Comparison of ENCODE assay signal across 19 cellular contexts in the genomic region with DNA sequence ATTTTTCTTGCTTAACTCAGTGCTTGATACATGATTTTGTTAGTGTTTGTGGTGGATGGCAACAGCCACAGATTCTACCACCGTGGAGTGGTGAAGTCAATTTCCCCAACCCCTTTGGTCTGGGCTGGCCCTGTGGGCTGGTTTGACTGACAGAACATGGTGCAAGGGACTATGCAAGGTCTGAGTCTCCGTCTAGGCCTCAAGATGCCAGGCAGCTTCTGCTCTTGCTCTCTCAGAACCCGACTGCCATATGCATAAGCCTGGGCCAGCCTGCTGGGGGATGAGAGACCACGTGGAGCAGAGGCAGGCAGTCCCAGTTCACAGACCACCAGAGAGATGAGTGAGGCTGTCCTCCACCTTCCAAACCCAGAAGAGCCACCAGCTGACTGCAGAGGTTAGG. TPM values are rescaled to one million over a fixed set of nuclear protein-coding genes. Genes with fewer than 3 reads are reported as not detected.
A peak's percentile ranks its signal among the peaks of the same experiment; 100 is the strongest.
DNase-seq lines count a peak whose midpoint lies in the region; ATAC-seq and TF ChIP-seq lines count a peak whose summit lies in the region.
"Had no signal": no experiment of that assay in that cellular context is flagged by ENCODE, and none has a peak within 500 bp of the region (broad histone marks: within the 10 kb centered on the region; RNA-seq: fewer than 3 reads in every experiment).

No MANE protein-coding gene starts in this region.

- no peak overlapping the region for H2BK5ac ChIP-seq in neuronal stem cell (ENCODE audit: low read length)

- no peak overlapping the region for H3K14ac ChIP-seq in neuronal stem cell (ENCODE audit: low read length)

- H3K18ac ChIP-seq in neuronal stem cell (ENCODE audit: low read length): peak overlapping the region; percentile 72

- no peak overlapping the region for H3K4me3 ChIP-seq in neuronal stem cell (ENCODE audit: low read length in 2 of 2)
- H3K4me3 ChIP-seq: BLaER1, GM12878 had no signal

- H2BK120ac ChIP-seq in neuronal stem cell (ENCODE audit: low read depth, low read length): no peak overlapping the region

- no peak overlapping the region for H2AFZ ChIP-seq in neuronal stem cell (ENCODE audit: low read length)

- H3K4ac ChIP-seq in neuronal stem cell (ENCODE audit: low read length): peak overlapping the region; percentile 10

- DNase-seq in chondrocyte (ENCODE audit: low spot score) (peak; percentile 42), left lobe of liver (ENCODE audit: low spot score) (peak; percentile 33), neuronal stem cell (ENCODE audit: low spot score) (no peak), type B pancreatic cell (ENCODE audit: extremely low spot score, unreplicated experiment) (peak; percentile 36), NCI-H146 treated with DMSO at 0.1 percent for 48 hours (lab: John Stamatoyannopoulos, UW; ENCODE audit: unreplicated experiment) (no peak)
- DNase-seq in activated naive CD4-positive, alpha-beta T cell treated with anti-CD3 and anti-CD28 coated beads, Interleukin-2, amount 10 ng/mL, durations not matched to agents 7 days and 5 days: no peak
- DNase-seq: CD4-positive, alpha-beta memory T cell; DND-41; EL; H9; KBM-7 had no signal

- no CpG with 5 or more reads among the region's 4 CpGs for WGBS in neuronal stem cell (ENCODE audit: extremely low coverage in 2 of 2, insufficient read length in 2 of 2, insufficient replicate concordance in 1 of 2), 2 donors

- no peak overlapping the region for H3K27ac ChIP-seq in neuronal stem cell (replicated peaks; ENCODE audit: low read length)
- H3K27ac ChIP-seq: BLaER1 had no signal

- TF ChIP-seq CTCF in chondrocyte (IDR thresholded peaks at IDR 0.05): no peak
- TF ChIP-seq CTCF in type B pancreatic cell (conservative IDR thresholded peaks at IDR 0.05): no peak

- H3K36me3 ChIP-seq in neuronal stem cell (replicated peaks in 1 of 2; ENCODE audit: control insufficient read depth in 2 of 2, insufficient read depth in 2 of 2, low read length in 2 of 2): no peaks in the 10 kb centered on the region
- H3K36me3 ChIP-seq: BLaER1 had no signal

- no peak overlapping the region for H3K9ac ChIP-seq in neuronal stem cell (ENCODE audit: low read depth, low read length, poor library complexity)
- H3K9ac ChIP-seq: BLaER1 had no signal

- H3K9me3 ChIP-seq in neuronal stem cell (replicated peaks in 1 of 2; ENCODE audit: control insufficient read depth in 2 of 2, insufficient read depth in 1 of 2, low read depth in 1 of 2, low read length in 2 of 2): peaks cover 0 to 3% of the 10 kb centered on the region in 2 donors

- no peak overlapping the region for H2BK12ac ChIP-seq in neuronal stem cell (ENCODE audit: low read length)

- H3K4me3 Mint-ChIP-seq in chondrocyte (ENCODE audit: unreplicated experiment) (no peak overlapping the region), type B pancreatic cell (no peak overlapping the region)
- H3K4me3 Mint-ChIP-seq in activated naive CD4-positive, alpha-beta T cell treated with anti-CD3 and anti-CD28 coated beads, Interleukin-2, amount 10 ng/mL, durations not matched to agents 7 days and 5 days: no peak overlapping the region
- H3K4me3 Mint-ChIP-seq: CD14-positive monocyte; CD4-positive, alpha-beta memory T cell; H9; IgD-negative memory B cell had no signal

- H3K4me1 Mint-ChIP-seq in chondrocyte (ENCODE audit: low read depth): no peaks in the 10 kb centered on the region
- no peaks in the 10 kb centered on the region for H3K4me1 Mint-ChIP-seq in type B pancreatic cell (ENCODE audit: unreplicated experiment)
- no peaks in the 10 kb centered on the region for H3K4me1 Mint-ChIP-seq in activated naive CD4-positive, alpha-beta T cell treated with anti-CD3 and anti-CD28 coated beads, Interleukin-2, amount 10 ng/mL, durations not matched to agents 7 days and 5 days
- H3K4me1 Mint-ChIP-seq: CD14-positive monocyte; CD4-positive, alpha-beta memory T cell; IgD-negative memory B cell had no signal

- H3K4me2 ChIP-seq in neuronal stem cell (ENCODE audit: insufficient read depth, low read length, poor library complexity, severe bottlenecking): no peak overlapping the region
- H3K4me2 ChIP-seq: BLaER1 had no signal

- H3K27ac Mint-ChIP-seq in chondrocyte (ENCODE audit: unreplicated experiment): no peak overlapping the region
- H3K27ac Mint-ChIP-seq in type B pancreatic cell: no peak overlapping the region
- no peak overlapping the region for H3K27ac Mint-ChIP-seq in activated naive CD4-positive, alpha-beta T cell treated with anti-CD3 and anti-CD28 coated beads, Interleukin-2, amount 10 ng/mL, durations not matched to agents 7 days and 5 days
- H3K27ac Mint-ChIP-seq: CD4-positive, alpha-beta memory T cell had no signal

- H4K91ac ChIP-seq in neuronal stem cell (ENCODE audit: low read depth, low read length, poor library complexity): no peak overlapping the region

- no peak overlapping the region for H4K8ac ChIP-seq in neuronal stem cell (ENCODE audit: low read depth, low read length)

- no peak overlapping the region for H3K23ac ChIP-seq in neuronal stem cell (ENCODE audit: low read depth, low read length, poor library complexity)

- H3K36me3 Mint-ChIP-seq in chondrocyte (ENCODE audit: low read depth): no peaks in the 10 kb centered on the region
- no peaks in the 10 kb centered on the region for H3K36me3 Mint-ChIP-seq in type B pancreatic cell
- no peaks in the 10 kb centered on the region for H3K36me3 Mint-ChIP-seq in activated naive CD4-positive, alpha-beta T cell treated with anti-CD3 and anti-CD28 coated beads, Interleukin-2, amount 10 ng/mL, durations not matched to agents 7 days and 5 days
- H3K36me3 Mint-ChIP-seq: CD14-positive monocyte; CD4-positive, alpha-beta memory T cell had no signal

- H2AK5ac ChIP-seq in neuronal stem cell (ENCODE audit: low read depth, low read length): no peak overlapping the region

- H2BK15ac ChIP-seq in neuronal stem cell (ENCODE audit: low read length): no peak overlapping the region

- CTCF ChIA-PET in activated naive CD4-positive, alpha-beta T cell treated with anti-CD3 and anti-CD28 coated beads, Interleukin-2, amount 10 ng/mL, durations not matched to agents 7 days and 5 days (lab: Charles Lee): no interaction called here

- peaks cover 0 to 10% (median 0%) of the 10 kb centered on the region in 3 experiments for H3K27me3 ChIP-seq in neuronal stem cell (ENCODE audit: control insufficient read depth in 3 of 3, insufficient read depth in 3 of 3, low read depth in 1 of 3, low read length in 3 of 3)
- H3K27me3 ChIP-seq: BLaER1 had no signal

- no peak for ATAC-seq in left lobe of liver
- no peak for ATAC-seq in GM18907 (IDR thresholded peaks at IDR 0.05; ENCODE audit: unreplicated experiment)
- ATAC-seq in GM21526 (IDR thresholded peaks at IDR 0.05; ENCODE audit: low FRiP score, unreplicated experiment): no peak
- ATAC-seq: GM12878 had no signal

- H3K4me1 ChIP-seq in neuronal stem cell (ENCODE audit: control insufficient read depth in 2 of 2, insufficient read depth in 1 of 2, low read depth in 1 of 2, low read length in 2 of 2): no peaks in the 10 kb centered on the region

- H3K27me3 Mint-ChIP-seq in chondrocyte (ENCODE audit: low read depth) (peaks cover 5% of the 10 kb centered on the region), type B pancreatic cell (no peaks in the 10 kb centered on the region)
- peaks cover 25% of the 10 kb centered on the region for H3K27me3 Mint-ChIP-seq in activated naive CD4-positive, alpha-beta T cell treated with anti-CD3 and anti-CD28 coated beads, Interleukin-2, amount 10 ng/mL, durations not matched to agents 7 days and 5 days

- no peaks in the 10 kb centered on the region for H3K79me1 ChIP-seq in neuronal stem cell (ENCODE audit: low read depth, low read length)

- H3K9me3 Mint-ChIP-seq in chondrocyte (ENCODE audit: low read depth) (no peaks in the 10 kb centered on the region), type B pancreatic cell (no peaks in the 10 kb centered on the region)
- no peaks in the 10 kb centered on the region for H3K9me3 Mint-ChIP-seq in activated naive CD4-positive, alpha-beta T cell treated with anti-CD3 and anti-CD28 coated beads, Interleukin-2, amount 10 ng/mL, durations not matched to agents 7 days and 5 days
- H3K9me3 Mint-ChIP-seq: CD4-positive, alpha-beta memory T cell; H9; IgD-negative memory B cell had no signal

RNA-seq across cellular contexts. Expression of a gene that starts 39.7 kb away (rescaled TPM):
- 0.10 to 0.46 TPM in 2 of 3 replicates, not detected in the other for total RNA-seq in chondrocyte
- total RNA-seq in left lobe of liver: 23.7 TPM
- polyA plus RNA-seq in neuronal stem cell (2013, experiment 1 of 2): 5.6 TPM
- 5.3 TPM for polyA plus RNA-seq in neuronal stem cell (2013, experiment 2 of 2)
- 20.7 and 77.3 TPM in 2 replicates for total RNA-seq in type B pancreatic cell (ENCODE audit: low replicate concordance)
- total RNA-seq: CD4-positive, alpha-beta memory T cell; GM12878 had no signal
- polyA plus RNA-seq: CD14-positive monocyte; CD4-positive, alpha-beta memory T cell; IgD-negative memory B cell had no signal

RNA-seq across cellular contexts. Expression of a gene that starts 59.1 kb away (rescaled TPM):
- not detected in 3 replicates for total RNA-seq in chondrocyte
- total RNA-seq in left lobe of liver: not detected
- polyA plus RNA-seq in neuronal stem cell (2013, experiment 1 of 2): not detected
- polyA plus RNA-seq in neuronal stem cell (2013, experiment 2 of 2): not detected
- 0.33 TPM in 1 of 2 replicates, not detected in the other for total RNA-seq in type B pancreatic cell (ENCODE audit: low replicate concordance)
- total RNA-seq: CD4-positive, alpha-beta memory T cell; G401; GM12878; H1; H9 had no signal
- polyA plus RNA-seq: CD14-positive monocyte; CD4-positive, alpha-beta memory T cell; GM12878; IgD-negative memory B cell had no signal

Comparison
In these comparisons a context has a peak if more than half of its experiments do, and no peak if none do; other contexts are left out.
1. DNase-seq: peak in chondrocyte (single experiment), left lobe of liver (single experiment) and type B pancreatic cell (single experiment); none in neuronal stem cell (single experiment), activated naive CD4-positive, alpha-beta T cell treated with anti-CD3 and anti-CD28 coated beads, Interleukin-2, amount 10 ng/mL, durations not matched to agents 7 days and 5 days (single experiment) and NCI-H146 treated with DMSO at 0.1 percent for 48 hours (single experiment).
2. RNA of a gene that starts 39.7 kb away (total RNA-seq): 23.7 TPM in left lobe of liver (single experiment) and 20.7 to 77.3 TPM in type B pancreatic cell; 0.10 to 0.46 TPM in chondrocyte; every median in the first group is over 10 times any median in the second.